Comparison of ENCODE assay signal across 6 cellular contexts in the genomic region with DNA sequence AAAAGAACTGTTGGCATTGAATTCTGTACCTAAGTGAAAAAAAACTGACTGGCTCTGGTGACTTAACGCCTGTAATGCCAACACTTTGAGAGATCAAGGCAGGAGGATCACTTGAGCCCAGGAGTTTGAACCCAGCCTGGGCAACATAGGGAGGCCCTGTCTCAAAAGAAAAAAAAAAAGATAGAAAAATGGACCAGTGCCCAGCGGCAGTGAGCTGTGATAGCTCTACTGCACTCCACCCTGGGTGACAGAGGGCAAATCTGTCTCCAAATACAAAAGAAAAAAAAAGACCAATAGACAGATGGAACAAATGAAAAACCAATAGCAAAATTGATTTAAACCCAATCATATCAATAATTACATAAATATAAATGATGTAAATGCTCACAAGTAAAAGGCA. TPM values are rescaled to one million over a fixed set of nuclear protein-coding genes. Genes with fewer than 3 reads are reported as not detected.
A peak's percentile ranks its signal among the peaks of the same experiment; 100 is the strongest.
DNase-seq lines count a peak whose midpoint lies in the region; TF ChIP-seq lines count a peak whose summit lies in the region.

No MANE protein-coding gene starts in this region.

- no peak overlapping the region for H3K27ac Mint-ChIP-seq in activated naive CD4-positive, alpha-beta T cell treated with anti-CD3 and anti-CD28 coated beads for 36 hours

- H3K36me3 ChIP-seq in iPS-18a (ENCODE audit: control insufficient read depth, low read depth, low read length), result no peaks in the 10 kb centered on the region
- H3K36me3 ChIP-seq in tibial artery, result peaks cover 0 to 12% (median 0%) of the 10 kb centered on the region in 3 donors
- H3K36me3 ChIP-seq in Karpas-422 (ENCODE audit: insufficient read depth, low read length), result no peaks in the 10 kb centered on the region; the same call in 1 of the 2 replicates

- H2AFZ ChIP-seq in Karpas-422 (ENCODE audit: low read length), result no peak overlapping the region

- H3K4me1 ChIP-seq in iPS-18a (ENCODE audit: control insufficient read depth, low read depth, low read length) (no peaks in the 10 kb centered on the region), tibial artery (peaks cover 0 to 14% (median 5%) of the 10 kb centered on the region in 4 donors), Karpas-422 (ENCODE audit: low read length) (no peaks in the 10 kb centered on the region)

- H3K27me3 ChIP-seq in iPS-18a (ENCODE audit: control insufficient read depth, insufficient read depth, low read length) (peaks cover 31% of the 10 kb centered on the region), tibial artery (no peaks in the 10 kb centered on the region), Karpas-422 (ENCODE audit: low read length) (no peaks in the 10 kb centered on the region)

- peak overlapping the region; percentile 50 for H3K4me3 Mint-ChIP-seq in activated naive CD4-positive, alpha-beta T cell treated with anti-CD3 and anti-CD28 coated beads for 36 hours

- H3K79me2 ChIP-seq in Karpas-422 (ENCODE audit: low read length), result no peaks in the 10 kb centered on the region

- peaks cover 6% of the 10 kb centered on the region for H3K4me1 Mint-ChIP-seq in activated naive CD4-positive, alpha-beta T cell treated with anti-CD3 and anti-CD28 coated beads for 36 hours (ENCODE audit: low read depth)

- H3K27ac ChIP-seq in iPS-18a (ENCODE audit: low read length), result no peak overlapping the region
- peak overlapping the region in 1 of 2 donors; percentile 39 for H3K27ac ChIP-seq in tibial artery
- H3K27ac ChIP-seq in Karpas-422 (ENCODE audit: low read length), result no peak overlapping the region

- H3K9me3 ChIP-seq in iPS-18a (ENCODE audit: control insufficient read depth, low read depth, low read length) (peaks cover under 1% of the 10 kb centered on the region), tibial artery (peaks cover under 1 to 5% (median 3%) of the 10 kb centered on the region in 3 donors), Karpas-422 (ENCODE audit: low read length) (peaks cover 10% of the 10 kb centered on the region; the same call in 1 of the 2 replicates)

- CTCF ChIA-PET in activated naive CD4-positive, alpha-beta T cell treated with anti-CD3 and anti-CD28 coated beads for 36 hours (lab: Charles Lee), result no interaction called here

- intact Hi-C loops in activated naive CD4-positive, alpha-beta T cell treated with anti-CD3 and anti-CD28 coated beads for 36 hours (cut with micrococcal nuclease), result no loop called here
- intact Hi-C loops in tibial artery (cut with DNase I; ENCODE audit: low total_unique reads), result no loop called here

- no peaks in the 10 kb centered on the region for H4K20me1 ChIP-seq in Karpas-422 (ENCODE audit: insufficient read depth, low read depth, low read length)

- H3K9ac ChIP-seq in iPS-18a (ENCODE audit: low read length) (no peak overlapping the region), Karpas-422 (ENCODE audit: low read length) (no peak overlapping the region)

- peak overlapping the region; percentile 51 for H3K4me3 ChIP-seq in iPS-18a (ENCODE audit: low read length)
- peak overlapping the region; percentile 46 to 59 for H3K4me3 ChIP-seq in tibial artery
- H3K4me3 ChIP-seq in Karpas-422 (ENCODE audit: low read length), result no peak overlapping the region

- H3K9me2 ChIP-seq in Karpas-422 (replicated peaks; ENCODE audit: insufficient read depth, low read length), result no peaks in the 10 kb centered on the region

- no peak overlapping the region for H3K4me2 ChIP-seq in Karpas-422 (ENCODE audit: low read depth, low read length, poor library complexity, severe bottlenecking)

- no peak for DNase-seq in activated naive CD4-positive, alpha-beta T cell treated with anti-CD3 and anti-CD28 coated beads for 36 hours
- DNase-seq in activated naive CD4-positive, alpha-beta T cell (lab: John Stamatoyannopoulos, UW), result no peak
- DNase-seq in tibial artery, result no peak
- DNase-seq in GM19240 (ENCODE audit: insufficient read length, low spot score), result no peak
- DNase-seq in Karpas-422, result no peak

- no peak for TF ChIP-seq CTCF in tibial artery (IDR thresholded peaks at IDR 0.05)

- H3K36me3 Mint-ChIP-seq in activated naive CD4-positive, alpha-beta T cell treated with anti-CD3 and anti-CD28 coated beads for 36 hours (ENCODE audit: low read depth), result peaks cover 7% of the 10 kb centered on the region

- peaks cover 2% of the 10 kb centered on the region for H3K9me3 Mint-ChIP-seq in activated naive CD4-positive, alpha-beta T cell treated with anti-CD3 and anti-CD28 coated beads for 36 hours

- H3K27me3 Mint-ChIP-seq in activated naive CD4-positive, alpha-beta T cell treated with anti-CD3 and anti-CD28 coated beads for 36 hours (ENCODE audit: low read depth), result peaks cover 11% of the 10 kb centered on the region

RNA-seq across cellular contexts. Expression of a gene that starts 0.7 kb away (rescaled TPM):
- total RNA-seq in activated naive CD4-positive, alpha-beta T cell treated with anti-CD3 and anti-CD28 coated beads for 36 hours, result under 1 TPM; 0.19 to 0.22 TPM
- 0.41 and 1.2 TPM in 2 replicates for total RNA-seq in Karpas-422 (2014; rRNA removed; shearing (Covaris generic); ENCODE audit: low replicate concordance)

RNA-seq across cellular contexts. Expression of a gene that starts 22.7 kb away (rescaled TPM):
- 10 to 100 TPM; 36.6 to 38.8 TPM for total RNA-seq in activated naive CD4-positive, alpha-beta T cell treated with anti-CD3 and anti-CD28 coated beads for 36 hours
- total RNA-seq in Karpas-422 (2014; rRNA removed; shearing (Covaris generic); ENCODE audit: low replicate concordance), result 122 and 161 TPM in 2 replicates

RNA-seq across cellular contexts. Expression of a gene that starts 22.9 kb away (rescaled TPM):
- total RNA-seq in activated naive CD4-positive, alpha-beta T cell treated with anti-CD3 and anti-CD28 coated beads for 36 hours, result 1 to 10 TPM; 2.6 to 2.7 TPM
- 11.6 and 14.5 TPM in 2 replicates for total RNA-seq in Karpas-422 (2014; rRNA removed; shearing (Covaris generic); ENCODE audit: low replicate concordance)

RNA-seq across cellular contexts. Expression of a gene that starts 37.6 kb away (rescaled TPM):
- total RNA-seq in activated naive CD4-positive, alpha-beta T cell treated with anti-CD3 and anti-CD28 coated beads for 36 hours, result 10 to 100 TPM; 53.2 to 54.3 TPM
- 15.4 and 31.0 TPM in 2 replicates for total RNA-seq in Karpas-422 (2014; rRNA removed; shearing (Covaris generic); ENCODE audit: low replicate concordance)

RNA-seq across cellular contexts. Expression of a gene that starts 37.9 kb away (rescaled TPM):
- total RNA-seq in activated naive CD4-positive, alpha-beta T cell treated with anti-CD3 and anti-CD28 coated beads for 36 hours, result 10 to 100 TPM; 40.2 to 43.2 TPM
- total RNA-seq in Karpas-422 (2014; rRNA removed; shearing (Covaris generic); ENCODE audit: low replicate concordance), result 18.1 and 22.8 TPM in 2 replicates
